8 cellular contexts compared by ENCODE assay signal in genomic region chr9:4301971-4302427, GRCh38. TPM values are rescaled to one million over a fixed set of nuclear protein-coding genes. Genes with fewer than 3 reads are reported as not detected.
DNase-seq lines count a peak whose midpoint lies in the region; FAIRE-seq and TF ChIP-seq lines count a peak whose summit lies in the region.

No MANE protein-coding gene starts in this region.

- peaks cover 13% of the 10 kb centered on the region for H3K27me3 Mint-ChIP-seq in glutamatergic neuron (ENCODE audit: unreplicated experiment)

- TF ChIP-seq CTCF in AG09309 (IDR thresholded peaks at IDR 0.05; ENCODE audit: control insufficient read depth, insufficient read depth, low read depth, low read length, missing control alignments) (no peak), glutamatergic neuron (IDR thresholded peaks at IDR 0.05; ENCODE audit: partially characterized antibody, unreplicated experiment) (no peak), D721Med (IDR thresholded peaks at IDR 0.05; ENCODE audit: insufficient read depth, missing control alignments) (no peak)

- FAIRE-seq in D721Med (lab: Jason Lieb, UNC), result no peak

- no peak overlapping the region for H3K27ac Mint-ChIP-seq in glutamatergic neuron (ENCODE audit: unreplicated experiment)

- no peak overlapping the region for H3K4me3 ChIP-seq in AG09309 (ENCODE audit: control insufficient read depth, low read depth, low read length)

- H3K4me3 Mint-ChIP-seq in glutamatergic neuron (ENCODE audit: unreplicated experiment), result no peak overlapping the region

- H3K36me3 Mint-ChIP-seq in glutamatergic neuron (ENCODE audit: unreplicated experiment), result no peaks in the 10 kb centered on the region

- H3K4me1 Mint-ChIP-seq in glutamatergic neuron (ENCODE audit: low read depth, unreplicated experiment), result peaks cover 9% of the 10 kb centered on the region

- DNase-seq in AG09309 (ENCODE audit: low read depth), result peak; percentile 83
- DNase-seq in M059J (ENCODE audit: low read depth), result peak; percentile 94
- DNase-seq in dermis blood vessel endothelial cell, result peak; percentile 72
- peak; percentile 78 for DNase-seq in myocyte (ENCODE audit: low read depth)
- DNase-seq in G401 (ENCODE audit: low spot score), result no peak
- no peak for DNase-seq in glutamatergic neuron
- DNase-seq in D721Med (ENCODE audit: insufficient read length, low spot score), result no peak
- DNase-seq in NCI-H146 treated with DMSO at 0.1 percent for 48 hours (lab: John Stamatoyannopoulos, UW; ENCODE audit: unreplicated experiment), result no peak

- peaks cover 2% of the 10 kb centered on the region for H3K9me3 Mint-ChIP-seq in glutamatergic neuron (ENCODE audit: unreplicated experiment)

- in situ Hi-C loops in G401 (cut with HindIII; ENCODE audit: low sequenced_read_pairs), result no loop called here

RNA-seq across cellular contexts. Expression of gene GLIS3, which starts 2.1 kb away (rescaled TPM):
- 13.8 and 27.9 TPM in 2 replicates for total RNA-seq in M059J (2014; rRNA removed; shearing (Covaris generic))
- total RNA-seq in dermis blood vessel endothelial cell (12.3 and 26.0 TPM in 2 replicates), myocyte (2.6 and 3.2 TPM in 2 replicates), glutamatergic neuron (ENCODE audit: unreplicated experiment) (not detected)
- 5.7 TPM for polyA plus RNA-seq in myocyte (2012)
- 35.8 and 57.1 TPM in 2 replicates for total RNA-seq in G401 (2014; rRNA removed; shearing (Covaris generic))

Comparison
In these comparisons a context has a peak if more than half of its experiments do, and no peak if none do; other contexts are left out.
1. DNase-seq: peak in AG09309 (single experiment), M059J (single experiment), dermis blood vessel endothelial cell (single experiment) and myocyte (single experiment); none in G401 (single experiment), glutamatergic neuron (single experiment), D721Med (single experiment) and NCI-H146 treated with DMSO at 0.1 percent for 48 hours (single experiment).